ENCODE assay signal across 12 cellular contexts in genomic region chr6:148502083-148502772, GRCh38.
DNase-seq lines count a peak whose midpoint lies in the region; ATAC-seq and TF ChIP-seq lines count a peak whose summit lies in the region.
"Had no signal": no experiment of that assay in that cellular context is flagged by ENCODE, and none has a peak within 500 bp of the region (broad histone marks: within the 10 kb centered on the region; RNA-seq: fewer than 3 reads in every experiment).

No MANE protein-coding gene starts in this region.

- TF ChIP-seq CTCF in omental fat pad (IDR thresholded peaks at IDR 0.05) (no peak), upper lobe of right lung (IDR thresholded peaks at IDR 0.05) (no peak)

- H3K36me3 Mint-ChIP-seq in activated T-cell treated with anti-CD3 and anti-CD28 coated beads, Interleukin-2, amount 50 U/mL, for 72 hours (ENCODE audit: insufficient read depth in 2 of 2): no peaks in the 10 kb centered on the region
- H3K36me3 Mint-ChIP-seq in activated CD8-positive, alpha-beta T cell treated with anti-CD3 and anti-CD28 coated beads, Interleukin-2, amount 10 ng/mL, durations not matched to agents 7 days and 5 days (ENCODE audit: low read depth): no peaks in the 10 kb centered on the region

- no peaks in the 10 kb centered on the region for H3K9me3 Mint-ChIP-seq in activated T-cell treated with anti-CD3 and anti-CD28 coated beads, Interleukin-2, amount 50 U/mL, for 72 hours
- H3K9me3 Mint-ChIP-seq in activated CD8-positive, alpha-beta T cell treated with anti-CD3 and anti-CD28 coated beads, Interleukin-2, amount 10 ng/mL, durations not matched to agents 7 days and 5 days (ENCODE audit: insufficient read depth): no peaks in the 10 kb centered on the region

- no peaks in the 10 kb centered on the region for H3K36me3 ChIP-seq in upper lobe of right lung

- H3K4me1 ChIP-seq in upper lobe of right lung: peaks cover 16% of the 10 kb centered on the region

- CTCF ChIA-PET in activated CD8-positive, alpha-beta T cell treated with anti-CD3 and anti-CD28 coated beads, Interleukin-2, amount 10 ng/mL, durations not matched to agents 7 days and 5 days (lab: Charles Lee): no interaction called here

- intact Hi-C loops in upper lobe of right lung (cut with DNase I): no loop called here

- no peak for ATAC-seq in activated T-cell treated with anti-CD3 and anti-CD28 coated beads, Interleukin-2, amount 50 U/mL, for 72 hours (replicated peaks in 1 of 2)
- ATAC-seq in omental fat pad (ENCODE audit: low FRiP score) (peak; percentile 49), upper lobe of right lung (peak; percentile 45), GM21390 (IDR thresholded peaks at IDR 0.05; ENCODE audit: unreplicated experiment) (no peak)
- no peak for ATAC-seq in activated CD8-positive, alpha-beta T cell treated with anti-CD3 and anti-CD28 coated beads, Interleukin-2, amount 10 ng/mL, durations not matched to agents 7 days and 5 days
- ATAC-seq in activated CD4-positive, CD25-positive, alpha-beta regulatory T cell treated with anti-CD3 and anti-CD28 coated beads, Interleukin-2, amount 50 U/mL, for 24 hours: no peak

- H3K27ac Mint-ChIP-seq in activated T-cell treated with anti-CD3 and anti-CD28 coated beads, Interleukin-2, amount 50 U/mL, for 72 hours: peak overlapping the region; percentile 20
- H3K27ac Mint-ChIP-seq in activated CD8-positive, alpha-beta T cell treated with anti-CD3 and anti-CD28 coated beads, Interleukin-2, amount 10 ng/mL, durations not matched to agents 7 days and 5 days: no peak overlapping the region

- peak overlapping the region; percentile 11 for H3K27ac ChIP-seq in upper lobe of right lung

- H3K4me1 Mint-ChIP-seq in activated T-cell treated with anti-CD3 and anti-CD28 coated beads, Interleukin-2, amount 50 U/mL, for 72 hours (ENCODE audit: low read depth): no peaks in the 10 kb centered on the region
- H3K4me1 Mint-ChIP-seq in activated CD8-positive, alpha-beta T cell treated with anti-CD3 and anti-CD28 coated beads, Interleukin-2, amount 10 ng/mL, durations not matched to agents 7 days and 5 days (ENCODE audit: low read depth): no peaks in the 10 kb centered on the region

- DNase-seq in activated T-cell treated with anti-CD3 and anti-CD28 coated beads, Interleukin-2, amount 50 U/mL, for 72 hours: no peak
- DNase-seq in activated T-cell treated with anti-CD3 and anti-CD28 coated beads, Interleukin-2, amount 50 U/mL, for 48 hours: no peak
- DNase-seq in fibroblast of peridontal ligament (ENCODE audit: extremely low read depth) (peak; percentile 90), omental fat pad (ENCODE audit: low spot score) (no peak), upper lobe of right lung (no peak)
- DNase-seq in activated CD8-positive, alpha-beta T cell treated with anti-CD3 and anti-CD28 coated beads, Interleukin-2, amount 10 ng/mL, durations not matched to agents 7 days and 5 days: no peak
- DNase-seq: 8988T, amniotic stem cell, kidney, MG63 had no signal

- no peaks in the 10 kb centered on the region for H3K27me3 ChIP-seq in upper lobe of right lung
- H3K27me3 ChIP-seq: MG63 had no signal

- POLR2A ChIA-PET in activated CD8-positive, alpha-beta T cell treated with anti-CD3 and anti-CD28 coated beads, Interleukin-2, amount 10 ng/mL, durations not matched to agents 7 days and 5 days (lab: Charles Lee): interaction anchor here (0.7 kb wide), 1 partner anchor 711 kb away, joined by 3 read pairs; no protein-coding TSS in a partner anchor

- peaks cover 28% of the 10 kb centered on the region for H3K27me3 Mint-ChIP-seq in activated T-cell treated with anti-CD3 and anti-CD28 coated beads, Interleukin-2, amount 50 U/mL, for 72 hours (ENCODE audit: low read depth)
- H3K27me3 Mint-ChIP-seq in activated CD8-positive, alpha-beta T cell treated with anti-CD3 and anti-CD28 coated beads, Interleukin-2, amount 10 ng/mL, durations not matched to agents 7 days and 5 days (ENCODE audit: low read depth): peaks cover 17% of the 10 kb centered on the region

- no peaks in the 10 kb centered on the region for H3K9me3 ChIP-seq in upper lobe of right lung
- H3K9me3 ChIP-seq: MG63 had no signal

- no peak overlapping the region for H3K4me3 Mint-ChIP-seq in activated T-cell treated with anti-CD3 and anti-CD28 coated beads, Interleukin-2, amount 50 U/mL, for 72 hours
- no peak overlapping the region for H3K4me3 Mint-ChIP-seq in activated CD8-positive, alpha-beta T cell treated with anti-CD3 and anti-CD28 coated beads, Interleukin-2, amount 10 ng/mL, durations not matched to agents 7 days and 5 days

- no peak overlapping the region for H3K4me3 ChIP-seq in upper lobe of right lung
- H3K4me3 ChIP-seq: MG63 had no signal

Comparison
In these comparisons a context has a peak if more than half of its experiments do, and no peak if none do; other contexts are left out.
1. ATAC-seq: peak in omental fat pad (single experiment) and upper lobe of right lung (single experiment); none in activated T-cell treated with anti-CD3 and anti-CD28 coated beads, Interleukin-2, amount 50 U/mL, for 72 hours (0 of 2), GM21390 (single experiment), activated CD8-positive, alpha-beta T cell treated with anti-CD3 and anti-CD28 coated beads, Interleukin-2, amount 10 ng/mL, durations not matched to agents 7 days and 5 days (single experiment) and activated CD4-positive, CD25-positive, alpha-beta regulatory T cell treated with anti-CD3 and anti-CD28 coated beads, Interleukin-2, amount 50 U/mL, for 24 hours (0 of 2).